In the genomic region with DNA sequence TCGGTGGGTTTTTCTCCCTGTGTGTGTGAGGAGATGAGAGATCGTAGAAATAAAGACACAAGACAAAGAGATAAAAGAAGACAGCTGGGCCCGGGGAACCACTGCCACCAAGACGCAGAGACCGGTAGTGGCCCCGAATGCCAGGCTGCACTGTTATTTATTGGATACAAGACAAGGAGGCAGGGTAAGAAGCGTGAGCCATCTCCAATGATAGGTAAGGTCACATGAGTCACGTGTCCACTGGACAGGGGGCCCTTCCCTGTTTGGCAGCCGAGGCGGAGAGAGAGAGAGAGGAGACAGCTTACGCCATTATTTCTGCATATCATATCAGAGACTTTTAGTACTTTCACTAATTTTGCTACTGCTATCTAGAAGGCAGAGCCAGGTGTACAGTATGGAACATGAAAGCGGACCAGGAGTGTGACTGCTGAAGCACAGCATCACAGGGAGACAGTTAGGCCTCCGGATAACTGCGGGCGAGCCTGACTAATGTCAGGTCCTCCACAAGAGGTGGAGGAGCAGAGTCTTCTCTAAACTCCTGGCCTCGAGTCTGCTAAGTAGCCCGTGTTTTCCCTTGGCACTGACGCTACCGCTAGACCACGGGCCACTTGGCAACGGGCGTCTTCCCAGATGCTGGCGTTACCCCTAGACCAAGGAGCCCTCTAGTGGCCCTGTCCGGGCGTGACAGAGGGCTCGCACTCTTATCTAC, we compare ENCODE assay signal across 9 cellular contexts. TPM values are rescaled to one million over a fixed set of nuclear protein-coding genes. Genes with fewer than 3 reads are reported as not detected.
A peak's percentile ranks its signal among the peaks of the same experiment; 100 is the strongest.
DNase-seq lines count a peak whose midpoint lies in the region; ATAC-seq and TF ChIP-seq lines count a peak whose summit lies in the region.
"Not testable (repeated sequence)": the region's sequence is repeated elsewhere in the genome, so short reads cannot be mapped to it uniquely, and the experiment has no call there.
"Had no signal": no experiment of that assay in that cellular context is flagged by ENCODE, and none has a peak within 500 bp of the region (broad histone marks: within the 10 kb centered on the region; RNA-seq: fewer than 3 reads in every experiment).

No MANE protein-coding gene starts in this region.

- H3K27me3 Mint-ChIP-seq in natural killer cell treated with Interleukin-12 subunit alpha and Interleukin-12 subunit beta and Interleukin-15 and Interleukin-18, amount 100 ng/mL, for 72 hours; stimulated activated naive B cell treated with anti-CD40 and anti-IgM and Interleukin-4, amounts not matched to agents 10 μg/mL and 1 μg/mL and 100 μg/mL, for 72 hours: not testable (repeated sequence)

- peak; percentile 52 for DNase-seq in CMK (ENCODE audit: low read depth)
- peak; percentile 31 for DNase-seq in HFF-Myc (ENCODE audit: extremely low read depth, low read depth)
- DNase-seq in NCI-H748 (lab: John Stamatoyannopoulos, UW; ENCODE audit: unreplicated experiment): peak; percentile 60
- peak; percentile 79 for DNase-seq in UCSD-AML1 (lab: John Stamatoyannopoulos, UW; ENCODE audit: unreplicated experiment)
- peak; percentile 16 to 78 for DNase-seq in ascending aorta (ENCODE audit: low spot score in 2 of 2)
- DNase-seq in head of caudate nucleus: peak; percentile 40 to 93 (median 82)
- peak; percentile 76 for DNase-seq in natural killer cell treated with Interleukin-12 subunit alpha and Interleukin-12 subunit beta and Interleukin-15 and Interleukin-18, amount 100 ng/mL, for 72 hours (ENCODE audit: low spot score)
- peak; percentile 51 for DNase-seq in stimulated activated naive B cell treated with anti-CD40 and anti-IgM and Interleukin-4, amounts not matched to agents 10 μg/mL and 1 μg/mL and 100 μg/mL, for 72 hours

- not testable (repeated sequence) for H3K4me3 Mint-ChIP-seq in natural killer cell treated with Interleukin-12 subunit alpha and Interleukin-12 subunit beta and Interleukin-15 and Interleukin-18, amount 100 ng/mL, for 72 hours; stimulated activated naive B cell treated with anti-CD40 and anti-IgM and Interleukin-4, amounts not matched to agents 10 μg/mL and 1 μg/mL and 100 μg/mL, for 72 hours

- intact Hi-C loops in ascending aorta (cut with DNase I) (loop anchor here (1.0 to 2.0 kb wide), 2 partner anchors 116 to 230 kb away; no protein-coding TSS in a partner anchor), head of caudate nucleus (cut with DNase I) (loop anchor here (1.0 to 10.0 kb wide), 2 partner anchors 116 to 122 kb away; no protein-coding TSS in a partner anchor)

- not testable (repeated sequence) for H3K9me3 Mint-ChIP-seq in natural killer cell treated with Interleukin-12 subunit alpha and Interleukin-12 subunit beta and Interleukin-15 and Interleukin-18, amount 100 ng/mL, for 72 hours; stimulated activated naive B cell treated with anti-CD40 and anti-IgM and Interleukin-4, amounts not matched to agents 10 μg/mL and 1 μg/mL and 100 μg/mL, for 72 hours

- H3K4me1 Mint-ChIP-seq in natural killer cell treated with Interleukin-12 subunit alpha and Interleukin-12 subunit beta and Interleukin-15 and Interleukin-18, amount 100 ng/mL, for 72 hours (ENCODE audit: low read depth in 2 of 2): peaks cover 15 to 17% of the 10 kb centered on the region in 2 donors
- H3K4me1 Mint-ChIP-seq in stimulated activated naive B cell treated with anti-CD40 and anti-IgM and Interleukin-4, amounts not matched to agents 10 μg/mL and 1 μg/mL and 100 μg/mL, for 72 hours: peaks cover 9 to 14% of the 10 kb centered on the region in 2 donors

- peak overlapping the region; percentile 11 to 42 for H3K27ac Mint-ChIP-seq in natural killer cell treated with Interleukin-12 subunit alpha and Interleukin-12 subunit beta and Interleukin-15 and Interleukin-18, amount 100 ng/mL, for 72 hours
- not testable (repeated sequence) for H3K27ac Mint-ChIP-seq in stimulated activated naive B cell treated with anti-CD40 and anti-IgM and Interleukin-4, amounts not matched to agents 10 μg/mL and 1 μg/mL and 100 μg/mL, for 72 hours

- not testable (repeated sequence) for H3K4me3 ChIP-seq in HFF-Myc (replicated peaks; ENCODE audit: low read depth, low read length); ascending aorta

- peak; percentile 73 for TF ChIP-seq CTCF in HFF-Myc (IDR thresholded peaks at IDR 0.05; ENCODE audit: low read depth, low read length, missing control alignments)
- peak; percentile 23 to 49 (median 45) for TF ChIP-seq CTCF in ascending aorta (IDR thresholded peaks at IDR 0.05)

- not testable (repeated sequence) for H3K9me3 ChIP-seq in ascending aorta

- not testable (repeated sequence) for ATAC-seq in natural killer cell treated with Interleukin-12 subunit alpha and Interleukin-12 subunit beta and Interleukin-15 and Interleukin-18, amount 100 ng/mL, for 72 hours
- ATAC-seq in stimulated activated naive B cell treated with anti-CD40 and anti-IgM and Interleukin-4, amounts not matched to agents 10 μg/mL and 1 μg/mL and 100 μg/mL, for 72 hours (replicated peaks): peak; percentile 23 to 49

- H3K27ac ChIP-seq in ascending aorta: not testable (repeated sequence)

- H3K4me1 ChIP-seq in ascending aorta: not testable (repeated sequence)

- H3K36me3 ChIP-seq in ascending aorta: not testable (repeated sequence)

- H3K27me3 ChIP-seq in ascending aorta: not testable (repeated sequence)

- H3K36me3 Mint-ChIP-seq in natural killer cell treated with Interleukin-12 subunit alpha and Interleukin-12 subunit beta and Interleukin-15 and Interleukin-18, amount 100 ng/mL, for 72 hours; stimulated activated naive B cell treated with anti-CD40 and anti-IgM and Interleukin-4, amounts not matched to agents 10 μg/mL and 1 μg/mL and 100 μg/mL, for 72 hours: not testable (repeated sequence)

RNA-seq across cellular contexts. Expression of a gene that starts 37.1 kb away (rescaled TPM):
- 0.21 TPM for total RNA-seq in ascending aorta
- 10 to 100 TPM in 1 of 2 donors, 1 to 10 TPM in 1; 4.5 to 11.3 TPM for total RNA-seq in natural killer cell treated with Interleukin-12 subunit alpha and Interleukin-12 subunit beta and Interleukin-15 and Interleukin-18, amount 100 ng/mL, for 72 hours

RNA-seq across cellular contexts. Expression of a gene that starts 42.0 kb away (rescaled TPM):
- total RNA-seq in ascending aorta: not detected
- total RNA-seq in natural killer cell treated with Interleukin-12 subunit alpha and Interleukin-12 subunit beta and Interleukin-15 and Interleukin-18, amount 100 ng/mL, for 72 hours: 10 to 100 TPM; 10.6 to 26.1 TPM
- total RNA-seq: mesothelial cell of epicardium had no signal

Comparison
In these comparisons a context has a peak if more than half of its experiments do, and no peak if none do; other contexts are left out.
1. DNase-seq: peak in every context shown above with its lines; median percentile 82 in head of caudate nucleus; 79 in UCSD-AML1; 76 in natural killer cell treated with Interleukin-12 subunit alpha and Interleukin-12 subunit beta and Interleukin-15 and Interleukin-18, amount 100 ng/mL, for 72 hours; 60 in NCI-H748; 52 in CMK; 51 in stimulated activated naive B cell treated with anti-CD40 and anti-IgM and Interleukin-4, amounts not matched to agents 10 μg/mL and 1 μg/mL and 100 μg/mL, for 72 hours; 47 in ascending aorta; 31 in HFF-Myc.
2. RNA of a gene that starts 42.0 kb away (total RNA-seq): 10.6 to 26.1 TPM in natural killer cell treated with Interleukin-12 subunit alpha and Interleukin-12 subunit beta and Interleukin-15 and Interleukin-18, amount 100 ng/mL, for 72 hours; not detected in ascending aorta (single experiment); every median in the first group is over 10 times any median in the second.